ENCODE assay signal across 9 cellular contexts in genomic region chr11:17734986-17735822, GRCh38. TPM values are rescaled to one million over a fixed set of nuclear protein-coding genes. Genes with fewer than 3 reads are reported as not detected.
DNase-seq lines count a peak whose midpoint lies in the region; FAIRE-seq and TF ChIP-seq lines count a peak whose summit lies in the region.
"Had no signal": no experiment of that assay in that cellular context is flagged by ENCODE, and none has a peak within 500 bp of the region (broad histone marks: within the 10 kb centered on the region; RNA-seq: fewer than 3 reads in every experiment).

No MANE protein-coding gene starts in this region.

- no peak overlapping the region for H3K56ac ChIP-seq in H9 (ENCODE audit: insufficient read length, low read depth, low read length)

- no peaks in the 10 kb centered on the region for H3K79me1 ChIP-seq in H9 (ENCODE audit: insufficient read depth, low read depth, low read length, poor library complexity, severe bottlenecking)

- no peak for FAIRE-seq in bronchial epithelial cell (lab: Jason Lieb, UNC)

- DNase-seq in COLO829 (ENCODE audit: low spot score) (peak; percentile 45), H9 (peak; percentile 80), bronchial epithelial cell (ENCODE audit: low read depth) (peak; percentile 35), islet precursor cell (peak; percentile 90), spleen (peak; percentile 82), HT-29 (ENCODE audit: low spot score) (no peak), GDM1 (lab: John Stamatoyannopoulos, UW) (no peak)
- DNase-seq: naive B cell had no signal

- no CpG with 5 or more reads among the region's 74 CpGs for WGBS in H9 (ENCODE audit: extremely low coverage, insufficient read length, low lambda C conversion rate)
- 2 to 11% (median 5%) methylated on average over 27 to 74 of the region's 74 CpGs for WGBS in spleen, 5 donors

- no peak overlapping the region for H2AK5ac ChIP-seq in H9 (ENCODE audit: insufficient read length, low read length)

- H3K9me3 ChIP-seq in H9 (ENCODE audit: control insufficient read depth, low read depth, low read length) (no peaks in the 10 kb centered on the region), spleen (peaks cover 0 to 7% (median 0%) of the 10 kb centered on the region in 8 donors)

- no peak overlapping the region for H2BK120ac ChIP-seq in H9 (ENCODE audit: low read depth, low read length, poor library complexity, severe bottlenecking)

- no peak overlapping the region for H3K27ac Mint-ChIP-seq in H9
- H3K27ac Mint-ChIP-seq: naive B cell had no signal

- H3K4ac ChIP-seq in H9 (ENCODE audit: low read depth, low read length) = no peak overlapping the region

- peak overlapping the region; percentile 52 to 71 for H3K4me3 Mint-ChIP-seq in H9

- no peaks in the 10 kb centered on the region for H3K79me2 ChIP-seq in H9 (ENCODE audit: insufficient read depth, low read length)

- TF ChIP-seq CTCF in H9 (conservative IDR thresholded peaks at IDR 0.05) (no peak), bronchial epithelial cell (IDR thresholded peaks at IDR 0.05; ENCODE audit: insufficient read depth, low read length, severe bottlenecking) (no peak), spleen (IDR thresholded peaks at IDR 0.05 in 8 of 11, conservative IDR thresholded peaks at IDR 0.05 in 3 of 11) (no peak)

- H3K27ac ChIP-seq in H9 (ENCODE audit: insufficient read length, low read depth, low read length) (no peak overlapping the region), spleen (no peak overlapping the region)

- H3K27me3 ChIP-seq in H9 (ENCODE audit: insufficient read depth, low read length) (peaks cover 31% of the 10 kb centered on the region), bronchial epithelial cell (ENCODE audit: control insufficient read depth, insufficient read depth, low read length) (peaks cover 42% of the 10 kb centered on the region), spleen (replicated peaks in 1 of 7) (peaks cover 3 to 98% (median 57%) of the 10 kb centered on the region in 7 donors)

- H3K23me2 ChIP-seq in H9 (ENCODE audit: insufficient read length, low read depth, low read length, poor library complexity, severe bottlenecking) = peaks cover 5% of the 10 kb centered on the region

- no peak overlapping the region for H4K8ac ChIP-seq in H9 (replicated peaks; ENCODE audit: insufficient read length, low read depth, low read length)

- H3K4me1 ChIP-seq in H9 (ENCODE audit: insufficient read depth, low read length) = no peaks in the 10 kb centered on the region
- peaks cover 0 to 23% (median 12%) of the 10 kb centered on the region in 6 donors for H3K4me1 ChIP-seq in spleen

- H3K4me3 ChIP-seq in bronchial epithelial cell (ENCODE audit: low read depth, low read length) (peak overlapping the region; percentile 2), spleen (peak overlapping the region in 7 of 8 donors; percentile 17 to 63 (median 28))

- intact Hi-C loops in spleen (cut with DNase I; ENCODE audit: low total_unique reads) = no loop called here

- no peak overlapping the region for H2BK20ac ChIP-seq in H9 (ENCODE audit: low read depth, low read length, poor library complexity, severe bottlenecking)

- H3K4me1 Mint-ChIP-seq in H9 = peaks cover 2 to 24% of the 10 kb centered on the region in 2 experiments; a peak in 3 of 4 replicates

- H4K5ac ChIP-seq in H9 (ENCODE audit: insufficient read length, low read depth, low read length) = no peak overlapping the region

- no peak overlapping the region for H2BK12ac ChIP-seq in H9 (ENCODE audit: insufficient read length, low read depth, low read length)

- no peaks in the 10 kb centered on the region for H3K36me3 ChIP-seq in bronchial epithelial cell (ENCODE audit: control insufficient read depth, insufficient read depth, low read length)
- no peaks in the 10 kb centered on the region for H3K36me3 ChIP-seq in spleen

- H3K14ac ChIP-seq in H9 (ENCODE audit: insufficient read depth, low read length) = no peak overlapping the region

- no peak overlapping the region for H3T11ph ChIP-seq in H9 (ENCODE audit: low read length)

- no peak overlapping the region for H2BK15ac ChIP-seq in H9 (ENCODE audit: low read depth, low read length)

- no peak overlapping the region for H4K91ac ChIP-seq in H9 (ENCODE audit: insufficient read length, low read depth, low read length)

- H4K20me1 ChIP-seq in H9 (ENCODE audit: control insufficient read depth, insufficient read depth, insufficient read length) = no peaks in the 10 kb centered on the region

- TF ChIP-seq POLR2A in spleen (IDR thresholded peaks at IDR 0.05) = no peak

- no peak overlapping the region for H2BK5ac ChIP-seq in H9 (ENCODE audit: insufficient read length, low read length)

- H3K18ac ChIP-seq in H9 (ENCODE audit: insufficient read length, low read depth, low read length) = no peak overlapping the region

- H2AFZ ChIP-seq in H9 (ENCODE audit: low read length) = no peak overlapping the region

- H3K4me2 ChIP-seq in H9 (ENCODE audit: insufficient read depth, insufficient read length, low read length) = peak overlapping the region; percentile 37

- peaks cover 36% of the 10 kb centered on the region for H3K27me3 Mint-ChIP-seq in H9 (ENCODE audit: low read depth)

- H3K36me3 Mint-ChIP-seq in H9 (ENCODE audit: insufficient read depth in 1 of 3, low read depth in 3 of 3) = peaks cover 0 to 2% (median 0%) of the 10 kb centered on the region in 3 experiments; a peak in 1 of 7 replicates

- no peak overlapping the region for H3K9ac ChIP-seq in H9 (ENCODE audit: extremely low read depth, insufficient read length, low read length)

- no peak overlapping the region for H3K23ac ChIP-seq in H9 (ENCODE audit: insufficient read length, low read depth, low read length)

- peaks cover 2 to 7% of the 10 kb centered on the region in 2 experiments; a peak in 4 of 5 replicates for H3K9me3 Mint-ChIP-seq in H9

TF ChIP-seq in PFSK-1, 5 proteins besides CTCF, POLR2A, EP300 and RAD21:
- no peak for TF ChIP-seq FOXP2 (optimal IDR thresholded peaks at IDR 0.05; ENCODE audit: borderline replicate concordance, extremely low read depth, extremely low read length, insufficient read depth)
- no peak for TF ChIP-seq TAF1 (IDR thresholded peaks at IDR 0.05; ENCODE audit: borderline replicate concordance, insufficient read depth, low read length)
- TF ChIP-seq SIN3A (IDR thresholded peaks at IDR 0.05; ENCODE audit: borderline replicate concordance, insufficient read depth, low read length) = no peak
- TF ChIP-seq POLR2AphosphoS5 (IDR thresholded peaks at IDR 0.05; ENCODE audit: low read depth, low read length) = no peak
- peak; percentile 85 to 95 for TF ChIP-seq REST (IDR thresholded peaks at IDR 0.05; ENCODE audit: insufficient read depth in 1 of 2, low read depth in 2 of 2, low read length in 2 of 2)
TF ChIP-seq in PFSK-1: peak in this region for 1.

RNA-seq across cellular contexts. Expression of gene KCNC1, which starts 0.6 kb away (rescaled TPM):
- total RNA-seq in H9 (2021) (0.04 TPM in 1 of 2 replicates, not detected in the other), bronchial epithelial cell (not detected in 2 replicates), spleen (not detected)
- not detected for polyA plus RNA-seq in PFSK-1 (2012; ENCODE audit: insufficient read length, low read depth)
- polyA plus RNA-seq in spleen = not detected
- total RNA-seq in HT-29 (2014; rRNA removed; shearing (Covaris generic)) = not detected in 2 replicates

RNA-seq across cellular contexts. Expression of gene MYOD1, which starts 15.8 kb away (rescaled TPM):
- total RNA-seq in H9 (2021) (not detected in 2 replicates), bronchial epithelial cell (not detected in 2 replicates), spleen (not detected)
- polyA plus RNA-seq in PFSK-1 (2012; ENCODE audit: insufficient read length, low read depth) = not detected
- polyA plus RNA-seq in spleen = under 1 TPM in 1 of 3 donors, not detected in 2; 0.04 TPM
- not detected in 2 replicates for total RNA-seq in HT-29 (2014; rRNA removed; shearing (Covaris generic))

Comparison
In these comparisons a context has a peak if more than half of its experiments do, and no peak if none do; other contexts are left out.
1. DNase-seq: peak in COLO829 (single experiment), H9 (single experiment), bronchial epithelial cell (single experiment), islet precursor cell (single experiment) and spleen (single experiment); none in HT-29 (single experiment) and GDM1 (single experiment).